ENCODE assay signal across 8 cellular contexts in genomic region chr6:26271640-26272090, GRCh38.
A peak's percentile ranks its signal among the peaks of the same experiment; 100 is the strongest.
DNase-seq lines count a peak whose midpoint lies in the region; ATAC-seq, FAIRE-seq and TF ChIP-seq lines count a peak whose summit lies in the region.

No MANE protein-coding gene starts in this region.

- peaks cover 0 to 15% of the 10 kb centered on the region in 2 donors for H3K27me3 ChIP-seq in breast epithelium
- H3K27me3 ChIP-seq in GM12878 (replicated peaks in 1 of 2; ENCODE audit: control insufficient read depth in 2 of 2, insufficient read depth in 2 of 2, low read length in 1 of 2) = no peaks in the 10 kb centered on the region
- peaks cover 0 to 30% (median 15%) of the 10 kb centered on the region in 4 donors for H3K27me3 ChIP-seq in liver (ENCODE audit: control insufficient read depth in 4 of 4, insufficient read depth in 4 of 4, low read length in 3 of 4)
- H3K27me3 ChIP-seq in tibial nerve = peaks cover 0 to 73% of the 10 kb centered on the region in 2 donors

- H3K27ac ChIP-seq in breast epithelium (peak overlapping the region; percentile 94 to 95), GM12878 (ENCODE audit: control insufficient read depth, insufficient read depth) (peak overlapping the region; percentile 96), liver (ENCODE audit: low read depth in 1 of 2, low read length in 2 of 2) (peak overlapping the region; percentile 38 to 74), tibial nerve (peak overlapping the region in 3 of 4 donors; percentile 89)

- SMC1A ChIA-PET in GM12878 (lab: Charles Lee; ENCODE audit: uncharacterized antibody, unreplicated experiment) = interaction anchor here (1.1 to 6.1 kb wide), 10 partner anchors 9 to 88 kb away, joined by 3 to 49 read pairs (median 8); a partner anchor contains a TSS

- TF ChIP-seq RAD21 in GM12878 (IDR thresholded peaks at IDR 0.05; ENCODE audit: insufficient read depth, low read depth, low read length) (no peak), liver (IDR thresholded peaks at IDR 0.05) (no peak)

- 1% methylated on average over 11 of the region's 11 CpGs for WGBS in GM12878 (ENCODE audit: insufficient coverage, insufficient replicate concordance, low lambda C conversion rate, missing lambda C conversion rate)
- WGBS in liver = 5% methylated on average over 11 of the region's 11 CpGs
- WGBS in tibial nerve, 2 donors = 1 to 2% methylated on average over 11 of the region's 11 CpGs

- H3K9me3 Mint-ChIP-seq in MCF 10A (ENCODE audit: unreplicated experiment) = no peaks in the 10 kb centered on the region

- TF ChIP-seq EP300 in GM12878 (IDR thresholded peaks at IDR 0.05; ENCODE audit: borderline replicate concordance in 1 of 2, control insufficient read depth in 1 of 2, low read depth in 2 of 2, low read length in 2 of 2) (no peak), tibial nerve (IDR thresholded peaks at IDR 0.05) (no peak)

- peaks cover 6% of the 10 kb centered on the region for H3K4me1 Mint-ChIP-seq in MCF 10A (ENCODE audit: insufficient read depth, unreplicated experiment)

- no peak overlapping the region for H3K4me3 Mint-ChIP-seq in MCF 10A (ENCODE audit: unreplicated experiment)

- H3K4me2 ChIP-seq in GM12878 (ENCODE audit: control insufficient read depth, insufficient read depth) = peak overlapping the region; percentile 70

- H3K9ac ChIP-seq in GM12878 (ENCODE audit: control insufficient read depth, insufficient read depth, low read length) (peak overlapping the region; percentile 90), liver (ENCODE audit: low read depth in 1 of 2, low read length in 2 of 2) (peak overlapping the region in 1 of 2 donors; percentile 39)

- intact Hi-C loops in breast epithelium (cut with DNase I; ENCODE audit: low total_unique reads) = no loop called here
- intact Hi-C loops in MCF 10A (cut with micrococcal nuclease) = loop anchor here (1.0 to 5.0 kb wide), 9 partner anchors 14 to 861 kb away; a partner anchor contains a TSS
- intact Hi-C loops in GM12878 (cut with micrococcal nuclease; ENCODE audit: unreplicated experiment) = loop anchor here (1.0 to 10.0 kb wide), 11 partner anchors 14 to 1621 kb away; a partner anchor contains a TSS

- POLR2A ChIA-PET in MCF 10A (lab: Yijun Ruan, JAX) (interaction anchor here (0.7 to 11.7 kb wide), 38 partner anchors 12 to 1621 kb away, joined by 3 to 405 read pairs (median 14); a partner anchor contains a TSS), GM12878 (lab: Charles Lee) (interaction anchor here (0.6 to 7.0 kb wide), 17 partner anchors 9 to 298 kb away, joined by 3 to 86 read pairs (median 8); a partner anchor contains a TSS)

- H2AFZ ChIP-seq in GM12878 (ENCODE audit: control insufficient read depth, low read depth, low read length) = peak overlapping the region; percentile 87

- ATAC-seq in GM12878 = peak; percentile 0; the same call in 1 of the 3 replicates
- no peak for ATAC-seq in HG03432 (IDR thresholded peaks at IDR 0.05; ENCODE audit: unreplicated experiment)

- peak overlapping the region; percentile 49 to 70 (median 58) for H3K4me3 ChIP-seq in breast epithelium
- peak overlapping the region; percentile 72 for H3K4me3 ChIP-seq in GM12878
- peak overlapping the region in 1 of 3 donors; percentile 36 for H3K4me3 ChIP-seq in liver (ENCODE audit: low read depth in 1 of 3, low read length in 3 of 3)
- H3K4me3 ChIP-seq in tibial nerve = peak overlapping the region; percentile 24 to 61 (median 49)

- no peak overlapping the region for H3K27ac Mint-ChIP-seq in MCF 10A (ENCODE audit: low read depth, unreplicated experiment)

- H3K36me3 ChIP-seq in breast epithelium (no peaks in the 10 kb centered on the region), GM12878 (ENCODE audit: control insufficient read depth in 2 of 2, insufficient read depth in 2 of 2, low read length in 1 of 2) (no peaks in the 10 kb centered on the region), liver (ENCODE audit: control insufficient read depth in 4 of 4, insufficient read depth in 3 of 4, low read depth in 1 of 4, low read length in 3 of 4) (no peaks in the 10 kb centered on the region), tibial nerve (no peaks in the 10 kb centered on the region)

- no peaks in the 10 kb centered on the region for H3K36me3 Mint-ChIP-seq in MCF 10A (ENCODE audit: insufficient read depth, unreplicated experiment)

- TF ChIP-seq POLR2A in breast epithelium (IDR thresholded peaks at IDR 0.05) = no peak
- no peak for TF ChIP-seq POLR2A in GM12878 (IDR thresholded peaks at IDR 0.05; ENCODE audit: low read depth, low read length)
- TF ChIP-seq POLR2A in tibial nerve (IDR thresholded peaks at IDR 0.05) = no peak

- peaks cover 3% of the 10 kb centered on the region for H3K79me2 ChIP-seq in GM12878 (ENCODE audit: control insufficient read depth, insufficient read depth, low read length)

- in situ Hi-C loops in GM12878 (cut with MboI) = loop anchor here (5.0 kb wide), 1 partner anchor 861 kb away; a partner anchor contains a TSS

- H3K9me3 ChIP-seq in breast epithelium (no peaks in the 10 kb centered on the region), GM12878 (replicated peaks; ENCODE audit: control insufficient read depth, insufficient read depth, low read length) (no peaks in the 10 kb centered on the region), liver (ENCODE audit: control insufficient read depth in 4 of 4, low read length in 3 of 4) (peaks cover 2 to 9% (median 4%) of the 10 kb centered on the region in 4 donors), tibial nerve (no peaks in the 10 kb centered on the region)

- H4K20me1 ChIP-seq in GM12878 (ENCODE audit: control insufficient read depth, insufficient read depth) = no peaks in the 10 kb centered on the region

- CTCF ChIA-PET in MCF 10A (lab: Yijun Ruan, JAX) (interaction anchor here (0.7 to 3.6 kb wide), 9 partner anchors 13 to 208 kb away, joined by 3 to 15 read pairs (median 3); a partner anchor contains a TSS), GM12878 (lab: Yijun Ruan, JAX) (interaction anchor here (1.3 to 10.7 kb wide), 5 partner anchors 13 to 55 kb away, joined by 5 to 131 read pairs (median 9); a partner anchor contains a TSS)

- FAIRE-seq in GM12878 (lab: Jason Lieb, UNC) = no peak

- RAD21 ChIA-PET in GM12878 (lab: Charles Lee; ENCODE audit: unreplicated experiment) = interaction anchor here (1.2 to 5.3 kb wide), 7 partner anchors 12 to 83 kb away, joined by 3 to 43 read pairs (median 6); a partner anchor contains a TSS

- BruUV-seq in MCF 10A (replicated peaks; lab: Mats Ljungman, UMichigan) = no TSS peak
- no TSS peak for BruUV-seq in GM12878 (replicated peaks; lab: Mats Ljungman, UMichigan)

- H3K27me3 Mint-ChIP-seq in MCF 10A (ENCODE audit: insufficient read depth, unreplicated experiment) = no peaks in the 10 kb centered on the region

- H3K4me1 ChIP-seq in breast epithelium = peaks cover 0 to 3% of the 10 kb centered on the region in 2 donors
- peaks cover 3% of the 10 kb centered on the region for H3K4me1 ChIP-seq in GM12878 (ENCODE audit: control insufficient read depth, insufficient read depth, low read length)
- peaks cover 0 to 6% (median 2%) of the 10 kb centered on the region in 4 donors for H3K4me1 ChIP-seq in liver (ENCODE audit: control insufficient read depth in 4 of 4, insufficient read depth in 4 of 4, low read length in 3 of 4)
- H3K4me1 ChIP-seq in tibial nerve = peaks cover 0 to 29% (median 3%) of the 10 kb centered on the region in 4 donors

- no peak for TF ChIP-seq CTCF in breast epithelium (IDR thresholded peaks at IDR 0.05)
- no peak for TF ChIP-seq CTCF in MCF 10A (IDR thresholded peaks at IDR 0.05; ENCODE audit: unreplicated experiment)
- TF ChIP-seq CTCF in GM12878 (IDR thresholded peaks at IDR 0.05 in 2 of 3, conservative IDR thresholded peaks at IDR 0.05 in 1 of 3; ENCODE audit: control insufficient read depth in 2 of 3, extremely low read depth in 1 of 3, insufficient read depth in 1 of 3, low read depth in 3 of 3, low read length in 3 of 3) = no peak
- no peak for TF ChIP-seq CTCF in liver (IDR thresholded peaks at IDR 0.05; ENCODE audit: low read depth, low read length, missing input control)
- no peak for TF ChIP-seq CTCF in tibial nerve (IDR thresholded peaks at IDR 0.05)

- DNase-seq in breast epithelium (ENCODE audit: low spot score in 2 of 2) (no peak), MCF 10A (ENCODE audit: unreplicated experiment) (no peak), GM12878 (ENCODE audit: low read depth, low spot score) (no peak), tibial nerve (ENCODE audit: low spot score in 2 of 2) (no peak), cerebellar cortex (ENCODE audit: low spot score) (no peak), NCI-H1092 treated with DMSO at 0.1 percent for 48 hours (lab: John Stamatoyannopoulos, UW) (no peak)

TF ChIP-seq in GM12878, 131 proteins besides CTCF, POLR2A, EP300 and RAD21:
- TF ChIP-seq PAX5 (IDR thresholded peaks at IDR 0.05; ENCODE audit: borderline replicate concordance, low read depth, low read length) = no peak
- 0 out of 2 replicates have a peak, but pooled peaks have one; percentile 9 for TF ChIP-seq MTA2 (IDR thresholded peaks at IDR 0.05; ENCODE audit: low read depth)
- no peak for TF ChIP-seq RBBP5 (conservative IDR thresholded peaks at IDR 0.05)
- 0 out of 2 replicates have a peak, but pooled peaks have one; percentile 57 for TF ChIP-seq CHD1 (IDR thresholded peaks at IDR 0.05; ENCODE audit: low read depth, low read length)
- no peak for TF ChIP-seq JUNB (IDR thresholded peaks at IDR 0.05)
- no peak for TF ChIP-seq CHD4 (IDR thresholded peaks at IDR 0.05)
- TF ChIP-seq ATF7 (IDR thresholded peaks at IDR 0.05; ENCODE audit: low read depth) = no peak

TF ChIP-seq in liver, 16 proteins besides CTCF, POLR2A, EP300 and RAD21:
- TF ChIP-seq, protein P1, sequence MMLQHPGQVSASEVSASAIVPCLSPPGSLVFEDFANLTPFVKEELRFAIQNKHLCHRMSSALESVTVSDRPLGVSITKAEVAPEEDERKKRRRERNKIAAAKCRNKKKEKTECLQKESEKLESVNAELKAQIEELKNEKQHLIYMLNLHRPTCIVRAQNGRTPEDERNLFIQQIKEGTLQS (IDR thresholded peaks at IDR 0.05) = no peak
- TF ChIP-seq TAF1 (conservative IDR thresholded peaks at IDR 0.05) (no peak), RXRA (IDR thresholded peaks at IDR 0.05) (no peak), EGR1 (IDR thresholded peaks at IDR 0.05; ENCODE audit: low read depth in 2 of 2) (no peak), GABPA (IDR thresholded peaks at IDR 0.05 in 1 of 2, conservative IDR thresholded peaks at IDR 0.05 in 1 of 2) (no peak), YY1 (IDR thresholded peaks at IDR 0.05) (no peak), HNF4G (IDR thresholded peaks at IDR 0.05) (no peak), NR2F2 (IDR thresholded peaks at IDR 0.05) (no peak)
